Comparison of ENCODE assay signal across 25 cellular contexts in the genomic region with DNA sequence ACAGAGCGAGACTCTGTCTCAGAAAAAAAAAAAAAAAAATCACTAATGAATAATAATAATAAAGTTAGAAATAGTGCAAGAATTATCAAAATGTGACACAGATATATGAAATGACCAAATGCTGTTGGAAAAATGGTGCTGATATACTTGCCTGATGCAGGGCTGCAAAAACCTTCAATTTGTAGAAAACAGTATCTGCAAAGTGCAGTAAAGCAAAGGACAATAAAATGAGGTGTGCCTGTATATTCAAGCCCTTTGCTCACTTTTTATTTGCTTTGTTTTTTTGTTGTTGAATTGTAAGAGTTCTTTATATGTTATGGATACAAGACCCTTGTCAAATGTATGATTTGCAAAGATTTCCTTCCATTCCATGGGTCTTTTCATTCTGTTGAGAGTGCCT.
"Had no signal": no experiment of that assay in that cellular context is flagged by ENCODE, and none has a peak within 500 bp of the region (broad histone marks: within the 10 kb centered on the region; RNA-seq: fewer than 3 reads in every experiment).

No MANE protein-coding gene starts in this region.

- H3K9me3 Mint-ChIP-seq: activated CD4-positive, alpha-beta T cell treated with anti-CD3 and anti-CD28 coated beads, Interleukin-2, amount 10 ng/mL, durations not matched to agents 24 days and 14 days; activated CD8-positive, alpha-beta T cell treated with anti-CD3 and anti-CD28 coated beads for 36 hours; activated naive CD8-positive, alpha-beta T cell treated with anti-CD3 and anti-CD28 coated beads, Interleukin-2, amount 10 ng/mL, durations not matched to agents 7 days and 5 days; activated T-cell treated with anti-CD3 and anti-CD28 coated beads, Interleukin-2, amount 50 U/mL, for 72 hours; activated T-helper 17 cell treated with anti-CD3 and anti-CD28 coated beads, Interleukin-2, amount 50 U/mL, for 72 hours; central memory CD8-positive, alpha-beta T cell had no signal

- H3K9me3 ChIP-seq: ascending aorta had no signal

- H3K27me3 ChIP-seq: ascending aorta, cardiac muscle cell had no signal

- H3K4me1 Mint-ChIP-seq: activated T-helper 17 cell treated with anti-CD3 and anti-CD28 coated beads, Interleukin-2, amount 50 U/mL, for 72 hours had no signal

- H3K36me3 Mint-ChIP-seq: activated naive CD8-positive, alpha-beta T cell treated with anti-CD3 and anti-CD28 coated beads, Interleukin-2, amount 10 ng/mL, durations not matched to agents 7 days and 5 days had no signal

- H3K36me3 ChIP-seq: ascending aorta, cardiac muscle cell, WERI-Rb-1 had no signal

- H3K4me2 ChIP-seq: PC-9 had no signal

- H2AFZ ChIP-seq: PC-9 had no signal

- H3K4me3 ChIP-seq: ascending aorta, cardiac muscle cell, PC-9 had no signal

- H3K27ac Mint-ChIP-seq: activated CD4-positive, alpha-beta T cell treated with anti-CD3 and anti-CD28 coated beads, Interleukin-2, amount 10 ng/mL, durations not matched to agents 24 days and 14 days; activated CD8-positive, alpha-beta T cell treated with anti-CD3 and anti-CD28 coated beads for 36 hours; activated naive CD8-positive, alpha-beta T cell treated with anti-CD3 and anti-CD28 coated beads, Interleukin-2, amount 10 ng/mL, durations not matched to agents 7 days and 5 days; activated T-cell treated with anti-CD3 and anti-CD28 coated beads, Interleukin-2, amount 50 U/mL, for 72 hours; activated T-helper 17 cell treated with anti-CD3 and anti-CD28 coated beads, Interleukin-2, amount 50 U/mL, for 72 hours had no signal

- H3K4me1 ChIP-seq: ascending aorta had no signal

- H3K27ac ChIP-seq: ascending aorta, cardiac muscle cell, PC-9, RWPE1, WERI-Rb-1 had no signal

- H3K4me3 Mint-ChIP-seq: activated CD4-positive, alpha-beta T cell treated with anti-CD3 and anti-CD28 coated beads, Interleukin-2, amount 10 ng/mL, durations not matched to agents 24 days and 14 days; activated CD8-positive, alpha-beta T cell treated with anti-CD3 and anti-CD28 coated beads for 36 hours; activated naive CD8-positive, alpha-beta T cell treated with anti-CD3 and anti-CD28 coated beads, Interleukin-2, amount 10 ng/mL, durations not matched to agents 7 days and 5 days; activated T-cell treated with anti-CD3 and anti-CD28 coated beads, Interleukin-2, amount 50 U/mL, for 72 hours; activated T-helper 17 cell treated with anti-CD3 and anti-CD28 coated beads, Interleukin-2, amount 50 U/mL, for 72 hours; central memory CD8-positive, alpha-beta T cell had no signal

- ATAC-seq: activated CD8-positive, alpha-beta T cell treated with anti-CD3 and anti-CD28 coated beads for 36 hours; activated T-cell treated with anti-CD3 and anti-CD28 coated beads, Interleukin-2, amount 50 U/mL, for 72 hours; activated T-helper 17 cell treated with anti-CD3 and anti-CD28 coated beads, Interleukin-2, amount 50 U/mL, for 72 hours; Right ventricle myocardium inferior had no signal

- DNase-seq: activated CD4-positive, alpha-beta T cell treated with anti-CD3 and anti-CD28 coated beads, Interleukin-2, amount 10 ng/mL, durations not matched to agents 24 days and 14 days; activated CD4-positive, alpha-beta T cell treated with anti-CD3 and anti-CD28 coated beads, Interleukin-2, amount 50 U/mL, for 4 hours; activated CD8-positive, alpha-beta T cell treated with anti-CD3 and anti-CD28 coated beads for 36 hours; activated effector memory CD4-positive, alpha-beta T cell treated with anti-CD3 and anti-CD28 coated beads, Interleukin-2, amount 50 U/mL, for 16 hours; activated naive CD4-positive, alpha-beta T cell; activated naive CD4-positive, alpha-beta T cell treated with anti-CD3 and anti-CD28 coated beads, Interleukin-2, amount 50 U/mL, for 16 hours; activated naive CD8-positive, alpha-beta T cell treated with anti-CD3 and anti-CD28 coated beads, Interleukin-2, amount 10 ng/mL, durations not matched to agents 7 days and 5 days; activated T-cell treated with anti-CD3 and anti-CD28 coated beads, Interleukin-2, amount 50 U/mL, for 1 hour; activated T-cell treated with anti-CD3 and anti-CD28 coated beads, Interleukin-2, amount 50 U/mL, for 72 hours; amygdala; NCI-H1105; NCI-H1436; NCI-H1694; NCI-H2029; NCI-H345; NCI-H524 treated with DMSO at 0.1 percent for 48 hours; PC-9; T1000; WERI-Rb-1 had no signal
